In genomic region chr9:30299126-30299780, GRCh38 we compare ENCODE assay signal across 32 cellular contexts.
"Had no signal": no experiment of that assay in that cellular context is flagged by ENCODE, and none has a peak within 500 bp of the region (broad histone marks: within the 10 kb centered on the region; RNA-seq: fewer than 3 reads in every experiment).

No MANE protein-coding gene starts in this region.

- H3K27me3 Mint-ChIP-seq: activated CD4-positive, alpha-beta T cell treated with anti-CD3 and anti-CD28 coated beads, Interleukin-2, amount 10 ng/mL, durations not matched to agents 24 days and 14 days; activated CD8-positive, alpha-beta T cell treated with anti-CD3 and anti-CD28 coated beads for 36 hours; activated naive CD8-positive, alpha-beta T cell treated with anti-CD3 and anti-CD28 coated beads, Interleukin-2, amount 10 ng/mL, durations not matched to agents 7 days and 5 days; activated T-helper 17 cell treated with anti-CD3 and anti-CD28 coated beads, Interleukin-2, amount 50 U/mL, for 72 hours had no signal

- H3K27ac ChIP-seq: body of pancreas, breast epithelium, PC-9, RWPE1, WERI-Rb-1 had no signal

- H3K4me3 ChIP-seq: body of pancreas, breast epithelium, K562, PC-9 had no signal

- H3K36me3 ChIP-seq: breast epithelium, WERI-Rb-1 had no signal

- H3K9me3 ChIP-seq: body of pancreas, breast epithelium had no signal

- ATAC-seq: activated CD8-positive, alpha-beta T cell treated with anti-CD3 and anti-CD28 coated beads for 36 hours; activated T-cell treated with anti-CD3 and anti-CD28 coated beads, Interleukin-2, amount 50 U/mL, for 72 hours; activated T-helper 17 cell treated with anti-CD3 and anti-CD28 coated beads, Interleukin-2, amount 50 U/mL, for 72 hours; body of pancreas; K562; Right ventricle myocardium inferior had no signal

- H3K4me3 Mint-ChIP-seq: activated CD4-positive, alpha-beta T cell treated with anti-CD3 and anti-CD28 coated beads, Interleukin-2, amount 10 ng/mL, durations not matched to agents 24 days and 14 days; activated CD8-positive, alpha-beta T cell treated with anti-CD3 and anti-CD28 coated beads for 36 hours; activated naive CD8-positive, alpha-beta T cell treated with anti-CD3 and anti-CD28 coated beads, Interleukin-2, amount 10 ng/mL, durations not matched to agents 7 days and 5 days; activated T-cell treated with anti-CD3 and anti-CD28 coated beads, Interleukin-2, amount 50 U/mL, for 72 hours; activated T-helper 17 cell treated with anti-CD3 and anti-CD28 coated beads, Interleukin-2, amount 50 U/mL, for 72 hours had no signal

- DNase-seq: activated CD4-positive, alpha-beta T cell treated with anti-CD3 and anti-CD28 coated beads, Interleukin-2, amount 10 ng/mL, durations not matched to agents 24 days and 14 days; activated CD4-positive, alpha-beta T cell treated with anti-CD3 and anti-CD28 coated beads, Interleukin-2, amount 50 U/mL, for 4 hours; activated CD4-positive, CD25-positive, alpha-beta regulatory T cell; activated CD8-positive, alpha-beta T cell treated with anti-CD3 and anti-CD28 coated beads for 36 hours; activated effector memory CD4-positive, alpha-beta T cell treated with anti-CD3 and anti-CD28 coated beads, Interleukin-2, amount 50 U/mL, for 16 hours; activated naive CD4-positive, alpha-beta T cell; activated naive CD4-positive, alpha-beta T cell treated with anti-CD3 and anti-CD28 coated beads, Interleukin-2, amount 50 U/mL, for 16 hours; activated naive CD8-positive, alpha-beta T cell treated with anti-CD3 and anti-CD28 coated beads, Interleukin-2, amount 10 ng/mL, durations not matched to agents 7 days and 5 days; activated T-cell treated with anti-CD3 and anti-CD28 coated beads, Interleukin-2, amount 50 U/mL, for 1 hour; activated T-cell treated with anti-CD3 and anti-CD28 coated beads, Interleukin-2, amount 50 U/mL, for 72 hours; amygdala; body of pancreas; IMR-90; NCI-H1105; NCI-H1417 treated with DMSO at 0.1 percent for 48 hours; NCI-H1930; NCI-H2081 treated with DMSO at 0.1 percent for 48 hours; NCI-H345; NCI-H526; NCI-H748 treated with DMSO at 0.1 percent for 48 hours; NK-92 treated with Interleukin-12 subunit alpha and Interleukin-12 subunit beta, amount 100 ng/mL, for 24 hours; PC-9; SW 1271; T-helper 1 cell; T-helper 2 cell; T-helper 9 cell; WERI-Rb-1 had no signal

- H3K9me3 Mint-ChIP-seq: activated CD4-positive, alpha-beta T cell treated with anti-CD3 and anti-CD28 coated beads, Interleukin-2, amount 10 ng/mL, durations not matched to agents 24 days and 14 days; activated T-cell treated with anti-CD3 and anti-CD28 coated beads, Interleukin-2, amount 50 U/mL, for 72 hours; activated T-helper 17 cell treated with anti-CD3 and anti-CD28 coated beads, Interleukin-2, amount 50 U/mL, for 72 hours had no signal

- H3K36me3 Mint-ChIP-seq: activated naive CD8-positive, alpha-beta T cell treated with anti-CD3 and anti-CD28 coated beads, Interleukin-2, amount 10 ng/mL, durations not matched to agents 7 days and 5 days had no signal

- H3K4me1 ChIP-seq: body of pancreas, breast epithelium had no signal

- H3K4me1 Mint-ChIP-seq: activated CD4-positive, alpha-beta T cell treated with anti-CD3 and anti-CD28 coated beads, Interleukin-2, amount 10 ng/mL, durations not matched to agents 24 days and 14 days; activated naive CD8-positive, alpha-beta T cell treated with anti-CD3 and anti-CD28 coated beads, Interleukin-2, amount 10 ng/mL, durations not matched to agents 7 days and 5 days; activated T-helper 17 cell treated with anti-CD3 and anti-CD28 coated beads, Interleukin-2, amount 50 U/mL, for 72 hours had no signal

- H3K27me3 ChIP-seq: body of pancreas, breast epithelium had no signal

- H2AFZ ChIP-seq: PC-9 had no signal

- H3K4me2 ChIP-seq: PC-9 had no signal

- H3K27ac Mint-ChIP-seq: activated CD4-positive, alpha-beta T cell treated with anti-CD3 and anti-CD28 coated beads, Interleukin-2, amount 10 ng/mL, durations not matched to agents 24 days and 14 days; activated CD8-positive, alpha-beta T cell treated with anti-CD3 and anti-CD28 coated beads for 36 hours; activated naive CD8-positive, alpha-beta T cell treated with anti-CD3 and anti-CD28 coated beads, Interleukin-2, amount 10 ng/mL, durations not matched to agents 7 days and 5 days; activated T-cell treated with anti-CD3 and anti-CD28 coated beads, Interleukin-2, amount 50 U/mL, for 72 hours; activated T-helper 17 cell treated with anti-CD3 and anti-CD28 coated beads, Interleukin-2, amount 50 U/mL, for 72 hours had no signal
